ENCODE assay signal across 16 cellular contexts in the genomic region with DNA sequence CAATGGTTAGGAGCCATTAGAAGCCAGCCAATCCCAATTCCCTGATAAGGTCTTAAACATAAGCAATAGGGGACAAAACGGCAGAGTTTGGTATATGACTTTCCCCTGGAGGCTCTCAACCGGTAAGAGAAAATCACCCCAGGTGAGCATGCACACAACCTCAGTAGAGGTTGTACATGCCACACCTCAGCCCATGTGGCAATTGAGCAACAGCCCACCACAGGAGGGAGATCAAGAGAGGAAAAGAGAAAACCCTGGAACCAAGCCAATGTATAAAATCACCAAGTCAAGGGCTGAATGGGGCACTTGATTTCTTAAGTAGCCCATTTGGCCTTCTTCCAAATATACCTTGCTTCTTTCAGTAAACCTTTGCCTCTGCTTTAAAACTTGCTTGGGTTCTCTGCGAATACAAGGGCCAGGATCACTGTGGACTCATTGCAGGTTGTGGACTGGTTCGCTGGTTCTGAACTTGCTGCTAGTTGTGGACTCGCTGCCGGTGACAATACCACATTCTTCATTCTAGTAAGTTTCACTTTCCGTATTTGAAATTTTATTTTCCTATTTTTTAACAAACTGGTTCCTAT.
DNase-seq lines count a peak whose midpoint lies in the region; TF ChIP-seq lines count a peak whose summit lies in the region.
"Had no signal": no experiment of that assay in that cellular context is flagged by ENCODE, and none has a peak within 500 bp of the region (broad histone marks: within the 10 kb centered on the region; RNA-seq: fewer than 3 reads in every experiment).

No MANE protein-coding gene starts in this region.

- H3K4me3 ChIP-seq in epithelial cell of esophagus (ENCODE audit: low read length) (no peak overlapping the region), PC-9 (no peak overlapping the region)
- H3K4me3 ChIP-seq: upper lobe of left lung had no signal

- DNase-seq in DMS79 treated with DMSO at 0.1 percent for 48 hours (lab: John Stamatoyannopoulos, UW): peak; percentile 80
- peak; percentile 90 for DNase-seq in NCI-H128 (lab: John Stamatoyannopoulos, UW; ENCODE audit: unreplicated experiment)
- peak; percentile 18 for DNase-seq in NCI-H2227 treated with DMSO at 0.1 percent for 48 hours (lab: John Stamatoyannopoulos, UW)
- DNase-seq in epithelial cell of esophagus (ENCODE audit: low read depth): peak; percentile 0
- no peak for DNase-seq in stimulated activated CD4-positive, alpha-beta T cell treated with anti-CD3 and anti-CD28 coated beads, Interleukin-15, amount 100 ng/mL, for 24 hours
- DNase-seq in PC-9: no peak
- no peak for DNase-seq in A172 (ENCODE audit: low spot score)
- DNase-seq: effector memory CD8-positive, alpha-beta T cell; GF-D8; kidney glomerular epithelial cell; naive thymus-derived CD4-positive, alpha-beta T cell; NCI-H2081 treated with DMSO at 0.1 percent for 48 hours; right cardiac atrium; stimulated activated CD4-positive, alpha-beta T cell treated with anti-CD3 and anti-CD28 coated beads, Interleukin-12 subunit alpha, Interleukin-12 subunit beta, amount 100 ng/mL, for 4 hours; SW 1271 had no signal

- no TSS peak for BruUV-seq in PC-9 (replicated peaks; lab: Mats Ljungman, UMichigan)

- CTCF ChIA-PET in PC-9 (lab: Charles Lee): no interaction called here

- H3K4me2 ChIP-seq in PC-9: no peak overlapping the region

- no peaks in the 10 kb centered on the region for H4K20me1 ChIP-seq in PC-9 (ENCODE audit: insufficient read depth)

- intact Hi-C loops in PC-9 (cut with micrococcal nuclease; ENCODE audit: unreplicated experiment): no loop called here

- no peaks in the 10 kb centered on the region for H3K4me1 ChIP-seq in PC-9 (replicated peaks; ENCODE audit: insufficient read depth)
- H3K4me1 ChIP-seq: upper lobe of left lung had no signal

- H3K27ac ChIP-seq in PC-9: no peak overlapping the region
- H3K27ac ChIP-seq: upper lobe of left lung had no signal

- no peaks in the 10 kb centered on the region for H3K27me3 ChIP-seq in PC-9 (ENCODE audit: insufficient read depth, low read depth)
- H3K27me3 ChIP-seq: upper lobe of left lung had no signal

- no peaks in the 10 kb centered on the region; the same call in 1 of the 2 replicates for H3K9me2 ChIP-seq in PC-9 (ENCODE audit: insufficient read depth)

- H3K9me3 ChIP-seq in PC-9 (ENCODE audit: insufficient read depth, low read depth): no peaks in the 10 kb centered on the region
- H3K9me3 ChIP-seq: upper lobe of left lung had no signal

- no peaks in the 10 kb centered on the region for H3F3A ChIP-seq in PC-9 (ENCODE audit: insufficient read depth, low read depth)

- H3K36me3 ChIP-seq in PC-9 (ENCODE audit: low read depth): no peaks in the 10 kb centered on the region
- H3K36me3 ChIP-seq: upper lobe of left lung had no signal

- TF ChIP-seq CTCF in epithelial cell of esophagus (IDR thresholded peaks at IDR 0.05; ENCODE audit: insufficient read depth, low read depth, low read length, missing control alignments) (no peak), PC-9 (conservative IDR thresholded peaks at IDR 0.05) (no peak)

- H2AFZ ChIP-seq in PC-9: no peak overlapping the region

- no peaks in the 10 kb centered on the region for H3K79me2 ChIP-seq in PC-9 (ENCODE audit: low read depth)

- POLR2A ChIA-PET in PC-9 (lab: Charles Lee; ENCODE audit: unreplicated experiment): no interaction called here

Comparison
In these comparisons a context has a peak if more than half of its experiments do, and no peak if none do; other contexts are left out.
1. DNase-seq: peak in DMS79 treated with DMSO at 0.1 percent for 48 hours (single experiment), NCI-H128 (single experiment), NCI-H2227 treated with DMSO at 0.1 percent for 48 hours (single experiment) and epithelial cell of esophagus (single experiment); none in stimulated activated CD4-positive, alpha-beta T cell treated with anti-CD3 and anti-CD28 coated beads, Interleukin-15, amount 100 ng/mL, for 24 hours (single experiment), PC-9 (0 of 2) and A172 (single experiment).